In genomic region chr10:51747211-51747610, GRCh38 we compare ENCODE assay signal across 2 cellular contexts.
TF ChIP-seq lines count a peak whose summit lies in the region.

No MANE protein-coding gene starts in this region.

TF ChIP-seq in GM23338, 12 proteins besides CTCF, POLR2A, EP300 and RAD21:
- TF ChIP-seq ZNF462 (CRISPR knock-in tag; IDR thresholded peaks at IDR 0.05), result no peak
- TF ChIP-seq ZNF331 (CRISPR knock-in tag; IDR thresholded peaks at IDR 0.05; ENCODE audit: low read depth), result no peak
- no peak for TF ChIP-seq ETS1 (IDR thresholded peaks at IDR 0.05)
- TF ChIP-seq NANOG (IDR thresholded peaks at IDR 0.05; ENCODE audit: borderline replicate concordance), result no peak
- TF ChIP-seq JUNB (IDR thresholded peaks at IDR 0.05; ENCODE audit: unreplicated experiment), result no peak
- no peak for TF ChIP-seq REST (IDR thresholded peaks at IDR 0.05; ENCODE audit: unreplicated experiment)
- TF ChIP-seq STAT1 (IDR thresholded peaks at IDR 0.05; ENCODE audit: unreplicated experiment), result no peak
- no peak for TF ChIP-seq CREB1 (CRISPR knock-in tag; IDR thresholded peaks at IDR 0.05; ENCODE audit: low read depth)
- no peak for TF ChIP-seq ZNF114 (CRISPR knock-in tag; IDR thresholded peaks at IDR 0.05)
- TF ChIP-seq POLR2AphosphoS5 (IDR thresholded peaks at IDR 0.05; ENCODE audit: low read depth), result no peak
- no peak for TF ChIP-seq EZH2 (IDR thresholded peaks at IDR 0.05; ENCODE audit: low read depth, unreplicated experiment)

TF ChIP-seq in WTC11, 78 proteins besides CTCF, POLR2A, EP300 and RAD21 (continued from another document):
- TF ChIP-seq ZBTB43 (CRISPR knock-in tag; IDR thresholded peaks at IDR 0.05), result no peak
- TF ChIP-seq ELF4 (CRISPR knock-in tag; IDR thresholded peaks at IDR 0.05; ENCODE audit: low read depth), result no peak
- TF ChIP-seq SP1 (CRISPR knock-in tag; conservative IDR thresholded peaks at IDR 0.05), result no peak
- TF ChIP-seq ESRRA (CRISPR knock-in tag; IDR thresholded peaks at IDR 0.05; ENCODE audit: borderline replicate concordance), result no peak
- TF ChIP-seq TCF7 (CRISPR knock-in tag; IDR thresholded peaks at IDR 0.05; ENCODE audit: low read depth), result no peak
- no peak for TF ChIP-seq ATF3 (CRISPR knock-in tag; conservative IDR thresholded peaks at IDR 0.05)
- no peak for TF ChIP-seq ZNF671 (CRISPR knock-in tag; IDR thresholded peaks at IDR 0.05)
- TF ChIP-seq EMX1 (CRISPR knock-in tag; IDR thresholded peaks at IDR 0.05), result no peak
- no peak for TF ChIP-seq STAT6 (CRISPR knock-in tag; conservative IDR thresholded peaks at IDR 0.05; ENCODE audit: low read depth)
- no peak for TF ChIP-seq E2F1 (CRISPR knock-in tag; IDR thresholded peaks at IDR 0.05)
